In the genomic region with DNA sequence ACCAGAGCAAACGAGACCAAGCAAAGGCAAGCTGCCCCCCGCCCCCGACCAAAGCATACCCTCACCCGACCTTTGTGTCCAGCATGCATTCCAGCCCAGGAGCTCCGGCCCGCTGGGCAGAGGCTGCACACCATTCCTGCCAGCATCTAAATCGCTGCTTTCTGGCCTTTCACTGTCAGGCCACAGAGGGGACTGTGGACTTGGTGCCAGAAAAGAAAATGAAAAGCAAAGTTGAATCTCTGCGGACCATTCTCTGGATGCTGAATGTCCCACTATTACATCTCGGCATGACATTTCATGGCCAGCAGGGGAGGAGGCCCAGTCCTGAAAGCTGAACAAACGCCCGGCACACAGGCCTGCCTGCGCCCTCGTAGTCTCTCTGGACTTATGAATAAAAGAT, we compare ENCODE assay signal across 16 cellular contexts. TPM values are rescaled to one million over a fixed set of nuclear protein-coding genes. Genes with fewer than 3 reads are reported as not detected.
DNase-seq lines count a peak whose midpoint lies in the region; TF ChIP-seq lines count a peak whose summit lies in the region.
"Had no signal": no experiment of that assay in that cellular context is flagged by ENCODE, and none has a peak within 500 bp of the region (broad histone marks: within the 10 kb centered on the region; RNA-seq: fewer than 3 reads in every experiment).

No MANE protein-coding gene starts in this region.

- H3K9me3 ChIP-seq in uterus, result no peaks in the 10 kb centered on the region

- peaks cover 2% of the 10 kb centered on the region for H3K36me3 Mint-ChIP-seq in neural crest cell (ENCODE audit: low read depth)
- H3K36me3 Mint-ChIP-seq: stimulated activated memory B cell treated with anti-CD40 and anti-IgM and Interleukin-4, amounts not matched to agents 10 μg/mL and 1 μg/mL and 100 μg/mL, for 72 hours had no signal

- peak overlapping the region; percentile 3 to 6 for H3K4me3 ChIP-seq in uterus

- H3K27ac ChIP-seq in uterus, result peak overlapping the region; percentile 82 to 83
- H3K27ac ChIP-seq: 22Rv1, KMS-11 had no signal

- no peaks in the 10 kb centered on the region for H3K9me3 Mint-ChIP-seq in neural crest cell
- H3K9me3 Mint-ChIP-seq: activated CD4-positive, alpha-beta memory T cell treated with anti-CD3 and anti-CD28 coated beads, Interleukin-2, amount 10 ng/mL, durations not matched to agents 7 days and 5 days; dendritic cell treated with granulocyte-macrophage colony-stimulating factor and Interleukin-4, amounts not matched to agents 40 ng/mL and 50 ng/mL, for 4 days; stimulated activated memory B cell treated with anti-CD40 and anti-IgM and Interleukin-4, amounts not matched to agents 10 μg/mL and 1 μg/mL and 100 μg/mL, for 72 hours had no signal

- DNase-seq in NCI-H146 (lab: John Stamatoyannopoulos, UW) (peak; percentile 21), NCI-H146 treated with DMSO at 0.1 percent for 48 hours (lab: John Stamatoyannopoulos, UW; ENCODE audit: unreplicated experiment) (no peak), head of caudate nucleus (peak in 27 of 42 donors; percentile 4 to 71 (median 36)), neural crest cell (ENCODE audit: low read depth, low spot score) (peak; percentile 55), uterus (peak in 1 of 2 donors; percentile 41), SIG-M5 treated with dmso at 0.1 percent for 504 hours (lab: John Stamatoyannopoulos, UW; ENCODE audit: unreplicated experiment) (no peak), NCI-H510A treated with DMSO at 0.1 percent for 48 hours (lab: John Stamatoyannopoulos, UW) (no peak), GDM1 (lab: John Stamatoyannopoulos, UW) (no peak)
- DNase-seq: activated CD4-positive, alpha-beta memory T cell treated with anti-CD3 and anti-CD28 coated beads, Interleukin-2, amount 10 ng/mL, durations not matched to agents 7 days and 5 days; activated naive CD4-positive, alpha-beta T cell; stimulated activated CD4-positive, alpha-beta T cell treated with anti-CD3 and anti-CD28 coated beads, Interleukin-1b, Interleukin-23, amount 100 ng/mL, for 48 hours; T-helper 1 cell had no signal

- TF ChIP-seq CTCF in neural crest cell (conservative IDR thresholded peaks at IDR 0.05) (no peak), uterus (IDR thresholded peaks at IDR 0.05) (peak in 3 of 4 experiments; percentile 11 to 42 (median 29))

- intact Hi-C loops in head of caudate nucleus (cut with DNase I), result no loop called here
- intact Hi-C loops in uterus (cut with DNase I; ENCODE audit: low total_unique reads), result no loop called here

- TF ChIP-seq POLR2A in uterus (IDR thresholded peaks at IDR 0.05), result no peak

- H3K4me1 Mint-ChIP-seq in neural crest cell, result peaks cover 73% of the 10 kb centered on the region
- H3K4me1 Mint-ChIP-seq: activated CD4-positive, alpha-beta memory T cell treated with anti-CD3 and anti-CD28 coated beads, Interleukin-2, amount 10 ng/mL, durations not matched to agents 7 days and 5 days; stimulated activated memory B cell treated with anti-CD40 and anti-IgM and Interleukin-4, amounts not matched to agents 10 μg/mL and 1 μg/mL and 100 μg/mL, for 72 hours had no signal

- H3K27me3 ChIP-seq in uterus, result no peaks in the 10 kb centered on the region

- H3K4me1 ChIP-seq in uterus, result peaks cover 0 to 24% of the 10 kb centered on the region in 2 donors

- no peaks in the 10 kb centered on the region for H3K36me3 ChIP-seq in uterus

- H3K27ac Mint-ChIP-seq in neural crest cell (ENCODE audit: unreplicated experiment), result peak overlapping the region; percentile 96
- H3K27ac Mint-ChIP-seq: activated CD4-positive, alpha-beta memory T cell treated with anti-CD3 and anti-CD28 coated beads, Interleukin-2, amount 10 ng/mL, durations not matched to agents 7 days and 5 days; dendritic cell treated with granulocyte-macrophage colony-stimulating factor and Interleukin-4, amounts not matched to agents 40 ng/mL and 50 ng/mL, for 4 days; stimulated activated memory B cell treated with anti-CD40 and anti-IgM and Interleukin-4, amounts not matched to agents 10 μg/mL and 1 μg/mL and 100 μg/mL, for 72 hours had no signal

- H3K27me3 Mint-ChIP-seq in neural crest cell (ENCODE audit: low read depth), result no peaks in the 10 kb centered on the region

- H3K4me3 Mint-ChIP-seq in neural crest cell, result peak overlapping the region; percentile 85
- H3K4me3 Mint-ChIP-seq: activated CD4-positive, alpha-beta memory T cell treated with anti-CD3 and anti-CD28 coated beads, Interleukin-2, amount 10 ng/mL, durations not matched to agents 7 days and 5 days; dendritic cell treated with granulocyte-macrophage colony-stimulating factor and Interleukin-4, amounts not matched to agents 40 ng/mL and 50 ng/mL, for 4 days; stimulated activated memory B cell treated with anti-CD40 and anti-IgM and Interleukin-4, amounts not matched to agents 10 μg/mL and 1 μg/mL and 100 μg/mL, for 72 hours had no signal

RNA-seq across cellular contexts. Expression of gene IL17RD, which starts 13.0 kb away (rescaled TPM):
- total RNA-seq in neural crest cell, result 51.9 and 52.1 TPM in 2 replicates
- 10 to 100 TPM; 19.0 to 95.9 (median 52.5) TPM for total RNA-seq in uterus

RNA-seq across cellular contexts. Expression of gene HESX1, which starts 47.6 kb away (rescaled TPM):
- 0.98 and 1.7 TPM in 2 replicates for total RNA-seq in neural crest cell
- not detected for total RNA-seq in uterus

Comparison
In these comparisons a context has a peak if more than half of its experiments do, and no peak if none do; other contexts are left out.
1. DNase-seq: peak in NCI-H146 (single experiment), head of caudate nucleus (27 of 42) and neural crest cell (single experiment); none in NCI-H146 treated with DMSO at 0.1 percent for 48 hours (single experiment), SIG-M5 treated with dmso at 0.1 percent for 504 hours (single experiment), NCI-H510A treated with DMSO at 0.1 percent for 48 hours (single experiment) and GDM1 (single experiment).